1 cellular context compared by ENCODE assay signal in the genomic region with DNA sequence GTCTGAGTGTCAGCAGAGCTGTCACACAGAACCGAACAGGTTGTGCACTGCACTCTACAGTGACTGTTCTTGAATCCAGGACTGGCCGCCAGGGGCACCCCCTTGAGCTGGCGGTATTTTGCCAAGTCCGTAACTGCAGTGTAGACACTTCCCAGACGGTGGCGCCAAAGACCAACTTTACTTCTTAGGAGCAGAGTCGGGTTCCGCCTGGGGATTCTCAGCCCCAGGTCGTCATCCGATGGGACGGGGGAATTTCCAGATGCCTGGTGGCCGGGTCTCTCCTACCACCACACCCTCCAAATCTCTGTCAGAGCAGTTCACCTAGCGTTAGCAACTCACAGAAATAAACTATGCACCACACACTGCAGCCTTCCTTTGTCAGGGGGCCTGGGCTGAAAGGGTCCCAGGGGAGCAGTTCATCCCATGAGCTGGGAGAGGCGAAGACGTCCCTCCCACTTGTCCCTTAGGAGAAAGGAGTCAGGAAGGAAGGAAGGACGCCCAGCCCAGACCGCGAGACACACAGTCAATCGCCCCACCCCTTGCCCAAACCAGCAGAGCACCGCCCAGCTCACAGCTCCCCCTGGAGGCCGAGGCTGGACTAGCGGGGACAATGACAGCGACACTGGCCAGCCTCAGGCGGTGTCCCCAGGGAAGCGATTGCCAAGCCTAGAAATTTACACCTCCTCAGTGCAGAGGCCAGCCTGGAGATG.
A peak's percentile ranks its signal among the peaks of the same experiment; 100 is the strongest.
TF ChIP-seq lines count a peak whose summit lies in the region.

No MANE protein-coding gene starts in this region.

TF ChIP-seq in K562, 482 proteins besides CTCF, POLR2A, EP300 and RAD21 (continued from another document and continues in another):
- no peak for TF ChIP-seq MYBL2 (IDR thresholded peaks at IDR 0.05; ENCODE audit: low read depth)
- no peak for TF ChIP-seq MYBL2 (CRISPR knock-in tag; IDR thresholded peaks at IDR 0.05; ENCODE audit: borderline replicate concordance)
- TF ChIP-seq ZNF583 (CRISPR knock-in tag; IDR thresholded peaks at IDR 0.05): no peak
- TF ChIP-seq MAZ (CRISPR knock-in tag; conservative IDR thresholded peaks at IDR 0.05 in 1 of 2, IDR thresholded peaks at IDR 0.05 in 1 of 2): peak; percentile 66 to 85
- TF ChIP-seq, protein P1, sequence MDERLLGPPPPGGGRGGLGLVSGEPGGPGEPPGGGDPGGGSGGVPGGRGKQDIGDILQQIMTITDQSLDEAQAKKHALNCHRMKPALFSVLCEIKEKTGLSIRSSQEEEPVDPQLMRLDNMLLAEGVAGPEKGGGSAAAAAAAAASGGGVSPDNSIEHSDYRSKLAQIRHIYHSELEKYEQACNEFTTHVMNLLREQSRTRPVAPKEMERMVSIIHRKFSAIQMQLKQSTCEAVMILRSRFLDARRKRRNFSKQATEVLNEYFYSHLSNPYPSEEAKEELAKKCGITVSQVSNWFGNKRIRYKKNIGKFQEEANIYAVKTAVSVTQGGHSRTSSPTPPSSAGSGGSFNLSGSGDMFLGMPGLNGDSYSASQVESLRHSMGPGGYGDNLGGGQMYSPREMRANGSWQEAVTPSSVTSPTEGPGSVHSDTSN (CRISPR knock-in tag; IDR thresholded peaks at IDR 0.05; ENCODE audit: low read depth): no peak
- TF ChIP-seq, protein P1 (tag; conservative IDR thresholded peaks at IDR 0.05; ENCODE audit: low read depth): 0 out of 2 replicates have a peak, but pooled peaks have one; percentile 3
- TF ChIP-seq BMI1 (IDR thresholded peaks at IDR 0.05; ENCODE audit: low read length): no peak
- no peak for TF ChIP-seq MEF2A (IDR thresholded peaks at IDR 0.05; ENCODE audit: control insufficient read depth, low read depth, low read length)
- peak; percentile 53; the same call in 1 of the 2 replicates for TF ChIP-seq ZNF165 (CRISPR knock-in tag; IDR thresholded peaks at IDR 0.05; ENCODE audit: borderline replicate concordance)
- TF ChIP-seq MAFG (tag; conservative IDR thresholded peaks at IDR 0.05): no peak; the same call in 1 of the 2 replicates
- TF ChIP-seq, protein P2, sequence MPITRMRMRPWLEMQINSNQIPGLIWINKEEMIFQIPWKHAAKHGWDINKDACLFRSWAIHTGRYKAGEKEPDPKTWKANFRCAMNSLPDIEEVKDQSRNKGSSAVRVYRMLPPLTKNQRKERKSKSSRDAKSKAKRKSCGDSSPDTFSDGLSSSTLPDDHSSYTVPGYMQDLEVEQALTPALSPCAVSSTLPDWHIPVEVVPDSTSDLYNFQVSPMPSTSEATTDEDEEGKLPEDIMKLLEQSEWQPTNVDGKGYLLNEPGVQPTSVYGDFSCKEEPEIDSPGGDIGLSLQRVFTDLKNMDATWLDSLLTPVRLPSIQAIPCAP (CRISPR knock-in tag; IDR thresholded peaks at IDR 0.05; ENCODE audit: borderline replicate concordance): no peak
- TF ChIP-seq ZNF830 (CRISPR knock-in tag; IDR thresholded peaks at IDR 0.05): no peak
- TF ChIP-seq ZBTB8A (IDR thresholded peaks at IDR 0.05; ENCODE audit: partially characterized antibody): no peak
- peak; percentile 92 for TF ChIP-seq SMC3 (conservative IDR thresholded peaks at IDR 0.05; ENCODE audit: insufficient read depth, low read depth, low read length)
- TF ChIP-seq HDAC1 (IDR thresholded peaks at IDR 0.05): peak in 1 of 2 experiments; percentile 73; a peak in 2 of 4 replicates
- TF ChIP-seq ZNF668 (CRISPR knock-in tag; IDR thresholded peaks at IDR 0.05): no peak
- TF ChIP-seq PPARD (CRISPR knock-in tag; IDR thresholded peaks at IDR 0.05): no peak
- TF ChIP-seq, protein P3, sequence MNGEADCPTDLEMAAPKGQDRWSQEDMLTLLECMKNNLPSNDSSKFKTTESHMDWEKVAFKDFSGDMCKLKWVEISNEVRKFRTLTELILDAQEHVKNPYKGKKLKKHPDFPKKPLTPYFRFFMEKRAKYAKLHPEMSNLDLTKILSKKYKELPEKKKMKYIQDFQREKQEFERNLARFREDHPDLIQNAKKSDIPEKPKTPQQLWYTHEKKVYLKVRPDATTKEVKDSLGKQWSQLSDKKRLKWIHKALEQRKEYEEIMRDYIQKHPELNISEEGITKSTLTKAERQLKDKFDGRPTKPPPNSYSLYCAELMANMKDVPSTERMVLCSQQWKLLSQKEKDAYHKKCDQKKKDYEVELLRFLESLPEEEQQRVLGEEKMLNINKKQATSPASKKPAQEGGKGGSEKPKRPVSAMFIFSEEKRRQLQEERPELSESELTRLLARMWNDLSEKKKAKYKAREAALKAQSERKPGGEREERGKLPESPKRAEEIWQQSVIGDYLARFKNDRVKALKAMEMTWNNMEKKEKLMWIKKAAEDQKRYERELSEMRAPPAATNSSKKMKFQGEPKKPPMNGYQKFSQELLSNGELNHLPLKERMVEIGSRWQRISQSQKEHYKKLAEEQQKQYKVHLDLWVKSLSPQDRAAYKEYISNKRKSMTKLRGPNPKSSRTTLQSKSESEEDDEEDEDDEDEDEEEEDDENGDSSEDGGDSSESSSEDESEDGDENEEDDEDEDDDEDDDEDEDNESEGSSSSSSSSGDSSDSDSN (IDR thresholded peaks at IDR 0.05; ENCODE audit: borderline replicate concordance in 1 of 2, low read depth in 2 of 2, low read length in 2 of 2): no peak
- TF ChIP-seq PRPF4 (IDR thresholded peaks at IDR 0.05; ENCODE audit: insufficient read depth, low read depth, low read length, poor library complexity, severe bottlenecking): no peak
- no peak for TF ChIP-seq CEBPB (tag; IDR thresholded peaks at IDR 0.05)
- TF ChIP-seq ZNF644 (tag; IDR thresholded peaks at IDR 0.05; ENCODE audit: low read depth): no peak
- TF ChIP-seq NCOA6 (IDR thresholded peaks at IDR 0.05): no peak
- TF ChIP-seq DMBX1 (CRISPR knock-in tag; IDR thresholded peaks at IDR 0.05; ENCODE audit: borderline replicate concordance): 0 out of 2 replicates have a peak, but pooled peaks have one; percentile 18
- no peak for TF ChIP-seq ZBED1 (IDR thresholded peaks at IDR 0.05)
- TF ChIP-seq, protein P4, sequence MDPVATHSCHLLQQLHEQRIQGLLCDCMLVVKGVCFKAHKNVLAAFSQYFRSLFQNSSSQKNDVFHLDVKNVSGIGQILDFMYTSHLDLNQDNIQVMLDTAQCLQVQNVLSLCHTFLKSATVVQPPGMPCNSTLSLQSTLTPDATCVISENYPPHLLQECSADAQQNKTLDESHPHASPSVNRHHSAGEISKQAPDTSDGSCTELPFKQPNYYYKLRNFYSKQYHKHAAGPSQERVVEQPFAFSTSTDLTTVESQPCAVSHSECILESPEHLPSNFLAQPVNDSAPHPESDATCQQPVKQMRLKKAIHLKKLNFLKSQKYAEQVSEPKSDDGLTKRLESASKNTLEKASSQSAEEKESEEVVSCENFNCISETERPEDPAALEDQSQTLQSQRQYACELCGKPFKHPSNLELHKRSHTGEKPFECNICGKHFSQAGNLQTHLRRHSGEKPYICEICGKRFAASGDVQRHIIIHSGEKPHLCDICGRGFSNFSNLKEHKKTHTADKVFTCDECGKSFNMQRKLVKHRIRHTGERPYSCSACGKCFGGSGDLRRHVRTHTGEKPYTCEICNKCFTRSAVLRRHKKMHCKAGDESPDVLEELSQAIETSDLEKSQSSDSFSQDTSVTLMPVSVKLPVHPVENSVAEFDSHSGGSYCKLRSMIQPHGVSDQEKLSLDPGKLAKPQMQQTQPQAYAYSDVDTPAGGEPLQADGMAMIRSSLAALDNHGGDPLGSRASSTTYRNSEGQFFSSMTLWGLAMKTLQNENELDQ (CRISPR knock-in tag; IDR thresholded peaks at IDR 0.05; ENCODE audit: borderline replicate concordance): no peak
- TF ChIP-seq, protein P5, sequence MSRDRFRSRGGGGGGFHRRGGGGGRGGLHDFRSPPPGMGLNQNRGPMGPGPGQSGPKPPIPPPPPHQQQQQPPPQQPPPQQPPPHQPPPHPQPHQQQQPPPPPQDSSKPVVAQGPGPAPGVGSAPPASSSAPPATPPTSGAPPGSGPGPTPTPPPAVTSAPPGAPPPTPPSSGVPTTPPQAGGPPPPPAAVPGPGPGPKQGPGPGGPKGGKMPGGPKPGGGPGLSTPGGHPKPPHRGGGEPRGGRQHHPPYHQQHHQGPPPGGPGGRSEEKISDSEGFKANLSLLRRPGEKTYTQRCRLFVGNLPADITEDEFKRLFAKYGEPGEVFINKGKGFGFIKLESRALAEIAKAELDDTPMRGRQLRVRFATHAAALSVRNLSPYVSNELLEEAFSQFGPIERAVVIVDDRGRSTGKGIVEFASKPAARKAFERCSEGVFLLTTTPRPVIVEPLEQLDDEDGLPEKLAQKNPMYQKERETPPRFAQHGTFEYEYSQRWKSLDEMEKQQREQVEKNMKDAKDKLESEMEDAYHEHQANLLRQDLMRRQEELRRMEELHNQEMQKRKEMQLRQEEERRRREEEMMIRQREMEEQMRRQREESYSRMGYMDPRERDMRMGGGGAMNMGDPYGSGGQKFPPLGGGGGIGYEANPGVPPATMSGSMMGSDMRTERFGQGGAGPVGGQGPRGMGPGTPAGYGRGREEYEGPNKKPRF (IDR thresholded peaks at IDR 0.05; ENCODE audit: low read depth, low read length): no peak
- peak; percentile 52; the same call in 1 of the 2 replicates for TF ChIP-seq MAFK (IDR thresholded peaks at IDR 0.05; ENCODE audit: low read length)
- TF ChIP-seq CCAR2 (IDR thresholded peaks at IDR 0.05; ENCODE audit: low read depth, low read length): no peak
- TF ChIP-seq, protein P6, sequence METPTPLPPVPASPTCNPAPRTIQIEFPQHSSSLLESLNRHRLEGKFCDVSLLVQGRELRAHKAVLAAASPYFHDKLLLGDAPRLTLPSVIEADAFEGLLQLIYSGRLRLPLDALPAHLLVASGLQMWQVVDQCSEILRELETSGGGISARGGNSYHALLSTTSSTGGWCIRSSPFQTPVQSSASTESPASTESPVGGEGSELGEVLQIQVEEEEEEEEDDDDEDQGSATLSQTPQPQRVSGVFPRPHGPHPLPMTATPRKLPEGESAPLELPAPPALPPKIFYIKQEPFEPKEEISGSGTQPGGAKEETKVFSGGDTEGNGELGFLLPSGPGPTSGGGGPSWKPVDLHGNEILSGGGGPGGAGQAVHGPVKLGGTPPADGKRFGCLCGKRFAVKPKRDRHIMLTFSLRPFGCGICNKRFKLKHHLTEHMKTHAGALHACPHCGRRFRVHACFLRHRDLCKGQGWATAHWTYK (CRISPR knock-in tag; IDR thresholded peaks at IDR 0.05): no peak
- TF ChIP-seq, protein P7, sequence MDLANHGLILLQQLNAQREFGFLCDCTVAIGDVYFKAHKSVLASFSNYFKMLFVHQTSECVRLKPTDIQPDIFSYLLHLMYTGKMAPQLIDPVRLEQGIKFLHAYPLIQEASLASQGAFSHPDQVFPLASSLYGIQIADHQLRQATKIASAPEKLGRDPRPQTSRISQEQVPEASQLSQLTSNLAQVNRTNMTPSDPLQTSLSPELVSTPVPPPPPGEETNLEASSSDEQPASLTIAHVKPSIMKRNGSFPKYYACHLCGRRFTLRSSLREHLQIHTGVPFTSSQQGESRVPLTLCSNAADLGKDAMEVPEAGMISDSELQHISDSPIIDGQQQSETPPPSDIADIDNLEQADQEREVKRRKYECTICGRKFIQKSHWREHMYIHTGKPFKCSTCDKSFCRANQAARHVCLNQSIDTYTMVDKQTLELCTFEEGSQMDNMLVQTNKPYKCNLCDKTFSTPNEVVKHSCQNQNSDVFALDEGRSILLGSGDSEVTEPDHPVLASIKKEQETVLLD (IDR thresholded peaks at IDR 0.05): 0 out of 2 replicates have a peak, but pooled peaks have one; percentile 15
- no peak for TF ChIP-seq SIX5 (IDR thresholded peaks at IDR 0.05; ENCODE audit: borderline replicate concordance in 1 of 2, insufficient read depth in 1 of 2, low read depth in 1 of 2, low read length in 2 of 2)
- TF ChIP-seq, protein P8, sequence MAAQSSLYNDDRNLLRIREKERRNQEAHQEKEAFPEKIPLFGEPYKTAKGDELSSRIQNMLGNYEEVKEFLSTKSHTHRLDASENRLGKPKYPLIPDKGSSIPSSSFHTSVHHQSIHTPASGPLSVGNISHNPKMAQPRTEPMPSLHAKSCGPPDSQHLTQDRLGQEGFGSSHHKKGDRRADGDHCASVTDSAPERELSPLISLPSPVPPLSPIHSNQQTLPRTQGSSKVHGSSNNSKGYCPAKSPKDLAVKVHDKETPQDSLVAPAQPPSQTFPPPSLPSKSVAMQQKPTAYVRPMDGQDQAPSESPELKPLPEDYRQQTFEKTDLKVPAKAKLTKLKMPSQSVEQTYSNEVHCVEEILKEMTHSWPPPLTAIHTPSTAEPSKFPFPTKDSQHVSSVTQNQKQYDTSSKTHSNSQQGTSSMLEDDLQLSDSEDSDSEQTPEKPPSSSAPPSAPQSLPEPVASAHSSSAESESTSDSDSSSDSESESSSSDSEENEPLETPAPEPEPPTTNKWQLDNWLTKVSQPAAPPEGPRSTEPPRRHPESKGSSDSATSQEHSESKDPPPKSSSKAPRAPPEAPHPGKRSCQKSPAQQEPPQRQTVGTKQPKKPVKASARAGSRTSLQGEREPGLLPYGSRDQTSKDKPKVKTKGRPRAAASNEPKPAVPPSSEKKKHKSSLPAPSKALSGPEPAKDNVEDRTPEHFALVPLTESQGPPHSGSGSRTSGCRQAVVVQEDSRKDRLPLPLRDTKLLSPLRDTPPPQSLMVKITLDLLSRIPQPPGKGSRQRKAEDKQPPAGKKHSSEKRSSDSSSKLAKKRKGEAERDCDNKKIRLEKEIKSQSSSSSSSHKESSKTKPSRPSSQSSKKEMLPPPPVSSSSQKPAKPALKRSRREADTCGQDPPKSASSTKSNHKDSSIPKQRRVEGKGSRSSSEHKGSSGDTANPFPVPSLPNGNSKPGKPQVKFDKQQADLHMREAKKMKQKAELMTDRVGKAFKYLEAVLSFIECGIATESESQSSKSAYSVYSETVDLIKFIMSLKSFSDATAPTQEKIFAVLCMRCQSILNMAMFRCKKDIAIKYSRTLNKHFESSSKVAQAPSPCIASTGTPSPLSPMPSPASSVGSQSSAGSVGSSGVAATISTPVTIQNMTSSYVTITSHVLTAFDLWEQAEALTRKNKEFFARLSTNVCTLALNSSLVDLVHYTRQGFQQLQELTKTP (IDR thresholded peaks at IDR 0.05; ENCODE audit: low read depth in 1 of 2, partially characterized antibody in 2 of 2): peak in 1 of 2 experiments; percentile 84
- peak; percentile 76 for TF ChIP-seq CREM (IDR thresholded peaks at IDR 0.05; ENCODE audit: low read depth)
- peak; percentile 61; the same call in 1 of the 2 replicates for TF ChIP-seq ZNF263 (CRISPR knock-in tag; IDR thresholded peaks at IDR 0.05; ENCODE audit: borderline replicate concordance)
- no peak for TF ChIP-seq DIDO1 (tag; IDR thresholded peaks at IDR 0.05; ENCODE audit: low read depth)
- TF ChIP-seq ESRRB (CRISPR knock-in tag; IDR thresholded peaks at IDR 0.05; ENCODE audit: borderline replicate concordance): no peak
- TF ChIP-seq SNIP1 (IDR thresholded peaks at IDR 0.05; ENCODE audit: low read depth): no peak
- no peak for TF ChIP-seq ZC3H4 (CRISPR knock-in tag; IDR thresholded peaks at IDR 0.05; ENCODE audit: borderline replicate concordance)
- no peak for TF ChIP-seq CREB1 (IDR thresholded peaks at IDR 0.05)
- TF ChIP-seq CREB1 (CRISPR knock-in tag; IDR thresholded peaks at IDR 0.05): peak; percentile 48; the same call in 1 of the 2 replicates
- no peak for TF ChIP-seq RNF2 (IDR thresholded peaks at IDR 0.05)
- TF ChIP-seq CHD1 (IDR thresholded peaks at IDR 0.05; ENCODE audit: low read length): peak; percentile 57
- no peak for TF ChIP-seq CHCHD3 (CRISPR knock-in tag; IDR thresholded peaks at IDR 0.05)
- TF ChIP-seq RBM14 (IDR thresholded peaks at IDR 0.05; ENCODE audit: borderline replicate concordance, insufficient read depth, low read depth, low read length): no peak
- no peak for TF ChIP-seq SRSF1 (IDR thresholded peaks at IDR 0.05; ENCODE audit: low read depth, low read length)
- TF ChIP-seq YBX1 (IDR thresholded peaks at IDR 0.05): no peak
